In the genomic region with DNA sequence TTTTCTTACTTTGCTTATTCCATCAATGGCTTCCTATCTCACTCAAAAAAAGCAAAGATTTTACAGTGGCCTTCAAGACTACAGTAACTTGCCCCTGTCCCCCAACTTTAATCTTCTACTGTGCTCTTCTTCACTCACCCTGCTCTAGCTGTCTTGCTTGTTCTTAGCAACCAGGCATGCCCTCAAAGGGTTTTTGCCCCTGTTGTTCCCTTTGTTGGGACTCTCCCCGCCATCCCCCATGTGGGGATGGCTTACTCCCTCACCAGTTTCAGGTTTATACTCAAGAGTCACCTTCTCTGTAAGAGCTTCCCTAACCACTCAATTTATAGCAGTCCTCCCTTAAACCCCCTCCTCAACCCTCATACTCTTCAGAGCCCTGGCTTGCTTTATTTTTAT, we compare ENCODE assay signal across 1 cellular context.
TF ChIP-seq lines count a peak whose summit lies in the region.

No MANE protein-coding gene starts in this region.

TF ChIP-seq in HepG2, 621 proteins besides CTCF, POLR2A, EP300 and RAD21 (continued from another document):
- TF ChIP-seq ZNF333 (CRISPR knock-in tag; IDR thresholded peaks at IDR 0.05; ENCODE audit: borderline replicate concordance) (no peak), ZNF569 (CRISPR knock-in tag; IDR thresholded peaks at IDR 0.05; ENCODE audit: borderline replicate concordance) (no peak), ZC3H13 (CRISPR knock-in tag; IDR thresholded peaks at IDR 0.05) (no peak), KDM6A (CRISPR knock-in tag; IDR thresholded peaks at IDR 0.05; ENCODE audit: low read depth) (no peak)
